Comparison of ENCODE assay signal across 14 cellular contexts in the genomic region with DNA sequence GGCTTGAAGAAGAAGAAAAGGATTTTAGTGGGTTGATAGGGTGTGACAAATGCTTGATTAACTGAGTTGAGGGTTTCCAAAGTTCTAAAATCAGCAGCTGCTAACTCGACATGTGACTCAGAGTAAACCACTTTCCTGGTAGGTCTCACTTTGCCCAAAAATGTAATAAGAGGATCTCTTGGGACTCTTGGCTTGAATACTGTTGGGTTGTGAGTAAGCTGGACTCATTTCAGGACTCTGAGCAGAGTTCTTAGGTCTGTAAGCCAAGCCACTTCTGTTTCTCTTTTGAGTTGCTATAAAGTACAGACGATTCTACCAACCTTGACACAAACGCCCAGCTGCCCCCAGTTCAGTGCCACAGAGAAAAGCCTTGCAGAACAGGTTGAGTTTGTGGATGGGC.
A peak's percentile ranks its signal among the peaks of the same experiment; 100 is the strongest.
DNase-seq lines count a peak whose midpoint lies in the region; ATAC-seq and TF ChIP-seq lines count a peak whose summit lies in the region.
"Had no signal": no experiment of that assay in that cellular context is flagged by ENCODE, and none has a peak within 500 bp of the region (broad histone marks: within the 10 kb centered on the region; RNA-seq: fewer than 3 reads in every experiment).

No MANE protein-coding gene starts in this region.

- H3K4me3 ChIP-seq in endodermal cell (ENCODE audit: low read length): no peak overlapping the region
- H3K4me3 ChIP-seq: stomach had no signal

- no peaks in the 10 kb centered on the region for H3K36me3 ChIP-seq in endodermal cell (ENCODE audit: control insufficient read depth, insufficient read depth, low read length)
- H3K36me3 ChIP-seq: stomach had no signal

- ATAC-seq in activated CD4-positive, CD25-positive, alpha-beta regulatory T cell treated with anti-CD3 and anti-CD28 coated beads, Interleukin-2, amount 50 U/mL, for 24 hours: peak; percentile 38 to 51
- ATAC-seq in HG03039 (IDR thresholded peaks at IDR 0.05; ENCODE audit: unreplicated experiment): peak; percentile 76
- peak; percentile 89 to 93 for ATAC-seq in stimulated activated naive B cell treated with anti-CD40 and anti-IgM and Interleukin-4, amounts not matched to agents 10 μg/mL and 1 μg/mL and 100 μg/mL, for 72 hours (replicated peaks)
- ATAC-seq: activated CD8-positive, alpha-beta T cell treated with anti-CD3 and anti-CD28 coated beads for 36 hours; naive thymus-derived CD4-positive, alpha-beta T cell had no signal

- WGBS in endodermal cell (ENCODE audit: insufficient coverage in 1 of 2, insufficient read length in 1 of 2), 2 experiments: 93 to 100% methylated on average over 2 to 3 of the region's 3 CpGs

- peaks cover 0 to 5% of the 10 kb centered on the region in 2 donors for H3K36me3 Mint-ChIP-seq in stimulated activated naive B cell treated with anti-CD40 and anti-IgM and Interleukin-4, amounts not matched to agents 10 μg/mL and 1 μg/mL and 100 μg/mL, for 72 hours
- H3K36me3 Mint-ChIP-seq in endodermal cell (ENCODE audit: low read depth): no peaks in the 10 kb centered on the region

- H3K27me3 ChIP-seq in endodermal cell (ENCODE audit: control insufficient read depth, insufficient read depth, low read length, poor library complexity, severe bottlenecking): no peaks in the 10 kb centered on the region
- H3K27me3 ChIP-seq: stomach had no signal

- peaks cover 0 to 7% of the 10 kb centered on the region in 2 donors for H3K27me3 Mint-ChIP-seq in stimulated activated naive B cell treated with anti-CD40 and anti-IgM and Interleukin-4, amounts not matched to agents 10 μg/mL and 1 μg/mL and 100 μg/mL, for 72 hours
- H3K27me3 Mint-ChIP-seq in endodermal cell (ENCODE audit: insufficient read depth): peaks cover 7% of the 10 kb centered on the region
- H3K27me3 Mint-ChIP-seq: activated CD8-positive, alpha-beta T cell treated with anti-CD3 and anti-CD28 coated beads for 36 hours had no signal

- H3K9me3 ChIP-seq in endodermal cell (ENCODE audit: control insufficient read depth, low read length): no peaks in the 10 kb centered on the region

- no peak overlapping the region for H3K9ac ChIP-seq in endodermal cell (ENCODE audit: extremely low read depth, low read length, poor library complexity, severe bottlenecking)

- no peak for TF ChIP-seq CTCF in endodermal cell (conservative IDR thresholded peaks at IDR 0.05)

- H3K27ac ChIP-seq in endodermal cell (ENCODE audit: low read depth, low read length): no peak overlapping the region
- H3K27ac ChIP-seq: 22Rv1, stomach had no signal

- H3K27ac Mint-ChIP-seq in stimulated activated naive B cell treated with anti-CD40 and anti-IgM and Interleukin-4, amounts not matched to agents 10 μg/mL and 1 μg/mL and 100 μg/mL, for 72 hours: peak overlapping the region; percentile 93
- H3K27ac Mint-ChIP-seq in endodermal cell: no peak overlapping the region
- H3K27ac Mint-ChIP-seq: activated CD8-positive, alpha-beta T cell treated with anti-CD3 and anti-CD28 coated beads for 36 hours; naive thymus-derived CD4-positive, alpha-beta T cell had no signal

- DNase-seq in activated CD4-positive, CD25-positive, alpha-beta regulatory T cell treated with anti-CD3 and anti-CD28 coated beads, Interleukin-2, amount 50 U/mL, for 72 hours: no peak
- DNase-seq in astrocyte of the hippocampus (ENCODE audit: low read depth, low spot score): peak; percentile 29
- DNase-seq in stimulated activated naive B cell treated with anti-CD40 and anti-IgM and Interleukin-4, amounts not matched to agents 10 μg/mL and 1 μg/mL and 100 μg/mL, for 72 hours: peak; percentile 38
- no peak for DNase-seq in superior temporal gyrus (ENCODE audit: extremely low spot score)
- DNase-seq in dedifferentiated amniotic fluid mesenchymal stem cell (ENCODE audit: extremely low spot score): no peak
- DNase-seq in endodermal cell: no peak
- DNase-seq: activated CD8-positive, alpha-beta T cell treated with anti-CD3 and anti-CD28 coated beads for 36 hours; DND-41; naive thymus-derived CD4-positive, alpha-beta T cell; stomach; SW 1271 had no signal

- peak overlapping the region; percentile 52 to 56 for H3K4me3 Mint-ChIP-seq in stimulated activated naive B cell treated with anti-CD40 and anti-IgM and Interleukin-4, amounts not matched to agents 10 μg/mL and 1 μg/mL and 100 μg/mL, for 72 hours
- no peak overlapping the region for H3K4me3 Mint-ChIP-seq in endodermal cell
- H3K4me3 Mint-ChIP-seq: activated CD8-positive, alpha-beta T cell treated with anti-CD3 and anti-CD28 coated beads for 36 hours; naive thymus-derived CD4-positive, alpha-beta T cell had no signal

- H3K4me1 Mint-ChIP-seq in stimulated activated naive B cell treated with anti-CD40 and anti-IgM and Interleukin-4, amounts not matched to agents 10 μg/mL and 1 μg/mL and 100 μg/mL, for 72 hours: peaks cover 17 to 30% of the 10 kb centered on the region in 2 donors
- H3K4me1 Mint-ChIP-seq in endodermal cell: no peaks in the 10 kb centered on the region

- H3K9me3 Mint-ChIP-seq in stimulated activated naive B cell treated with anti-CD40 and anti-IgM and Interleukin-4, amounts not matched to agents 10 μg/mL and 1 μg/mL and 100 μg/mL, for 72 hours: peaks cover 15 to 21% of the 10 kb centered on the region in 2 donors
- H3K9me3 Mint-ChIP-seq in endodermal cell: peaks cover 11% of the 10 kb centered on the region
- H3K9me3 Mint-ChIP-seq: activated CD8-positive, alpha-beta T cell treated with anti-CD3 and anti-CD28 coated beads for 36 hours had no signal

- H3K4me1 ChIP-seq in endodermal cell (ENCODE audit: control insufficient read depth, insufficient read depth, low read length): peaks cover 3% of the 10 kb centered on the region

Comparison
In these comparisons a context has a peak if more than half of its experiments do, and no peak if none do; other contexts are left out.
1. DNase-seq: peak in astrocyte of the hippocampus (single experiment) and stimulated activated naive B cell treated with anti-CD40 and anti-IgM and Interleukin-4, amounts not matched to agents 10 μg/mL and 1 μg/mL and 100 μg/mL, for 72 hours (single experiment); none in activated CD4-positive, CD25-positive, alpha-beta regulatory T cell treated with anti-CD3 and anti-CD28 coated beads, Interleukin-2, amount 50 U/mL, for 72 hours (single experiment), superior temporal gyrus (single experiment), dedifferentiated amniotic fluid mesenchymal stem cell (single experiment) and endodermal cell (single experiment).
2. Peak in every context shown above with its lines, with median percentiles within 50 percentile points of each other: ATAC-seq.